28 cellular contexts compared by ENCODE assay signal in genomic region chr13:104414771-104415170, GRCh38.
DNase-seq lines count a peak whose midpoint lies in the region; ATAC-seq, FAIRE-seq and TF ChIP-seq lines count a peak whose summit lies in the region.
"Had no signal": no experiment of that assay in that cellular context is flagged by ENCODE, and none has a peak within 500 bp of the region (broad histone marks: within the 10 kb centered on the region; RNA-seq: fewer than 3 reads in every experiment).

No MANE protein-coding gene starts in this region.

- no peak for ATAC-seq in HG02623 (IDR thresholded peaks at IDR 0.05; ENCODE audit: unreplicated experiment)
- ATAC-seq: activated T-cell treated with anti-CD3 and anti-CD28 coated beads, Interleukin-2, amount 50 U/mL, for 4 hours; heart right ventricle; left cardiac atrium; right cardiac atrium; SK-N-SH treated with all-trans-retinoic acid at 6 μM for 48 hours had no signal

- no peaks in the 10 kb centered on the region for H3K9me3 Mint-ChIP-seq in mesothelial cell of epicardium
- H3K9me3 Mint-ChIP-seq: activated CD4-positive, alpha-beta T cell treated with anti-CD3 and anti-CD28 coated beads, Interleukin-2, amount 10 ng/mL, durations not matched to agents 24 days and 14 days; activated T-cell treated with anti-CD3 and anti-CD28 coated beads, Interleukin-2, amount 50 U/mL, for 4 hours; brain; neural crest cell had no signal

- H3K27me3 Mint-ChIP-seq in mesothelial cell of epicardium (ENCODE audit: low read depth) = no peaks in the 10 kb centered on the region
- H3K27me3 Mint-ChIP-seq: activated CD4-positive, alpha-beta T cell treated with anti-CD3 and anti-CD28 coated beads, Interleukin-2, amount 10 ng/mL, durations not matched to agents 24 days and 14 days; brain; memory B cell had no signal

- peak overlapping the region; percentile 28 for H3K27ac Mint-ChIP-seq in mesothelial cell of epicardium
- H3K27ac Mint-ChIP-seq: activated CD4-positive, alpha-beta T cell treated with anti-CD3 and anti-CD28 coated beads, Interleukin-2, amount 10 ng/mL, durations not matched to agents 24 days and 14 days; brain; memory B cell had no signal

- H3K27me3 ChIP-seq in bronchial epithelial cell (ENCODE audit: control insufficient read depth, insufficient read depth, low read length) = no peaks in the 10 kb centered on the region
- H3K27me3 ChIP-seq: BLaER1 treated with 17β-estradiol and CSF1 and Interleukin-3, amounts not matched to agents 10 nM and 100 nM; heart right ventricle; tibial artery had no signal

- H3K4me1 Mint-ChIP-seq in mesothelial cell of epicardium = peaks cover 41% of the 10 kb centered on the region
- H3K4me1 Mint-ChIP-seq: activated CD4-positive, alpha-beta T cell treated with anti-CD3 and anti-CD28 coated beads, Interleukin-2, amount 10 ng/mL, durations not matched to agents 24 days and 14 days; brain; memory B cell had no signal

- H3K4me3 Mint-ChIP-seq in mesothelial cell of epicardium = no peak overlapping the region
- H3K4me3 Mint-ChIP-seq: activated CD4-positive, alpha-beta T cell treated with anti-CD3 and anti-CD28 coated beads, Interleukin-2, amount 10 ng/mL, durations not matched to agents 24 days and 14 days; activated T-cell treated with anti-CD3 and anti-CD28 coated beads, Interleukin-2, amount 50 U/mL, for 4 hours; brain; memory B cell; neural crest cell had no signal

- DNase-seq in ELR (ENCODE audit: low read depth) (peak; percentile 2), NAMALWA (ENCODE audit: low spot score) (peak; percentile 6), bronchial epithelial cell (ENCODE audit: low read depth) (peak; percentile 57), mesothelial cell of epicardium (ENCODE audit: low spot score in 2 of 2, unreplicated experiment in 2 of 2) (no peak), RCC 7860 (ENCODE audit: low spot score) (no peak), NCI-H2196 treated with DMSO at 0.1 percent for 48 hours (lab: John Stamatoyannopoulos, UW; ENCODE audit: unreplicated experiment) (no peak)
- DNase-seq: activated CD4-positive, alpha-beta T cell treated with anti-CD3 and anti-CD28 coated beads, Interleukin-2, amount 10 ng/mL, durations not matched to agents 24 days and 14 days; activated naive CD4-positive, alpha-beta T cell treated with Interleukin-2 at 50 U/mL for 16 hours; activated T-cell treated with anti-CD3 and anti-CD28 coated beads, Interleukin-2, amount 50 U/mL, for 4 hours; effector CD8-positive, alpha-beta T cell; erythroblast; HCEC 1CT; heart right ventricle; Kasumi-1; left cardiac atrium; NCI-H1092 treated with DMSO at 0.1 percent for 48 hours; NCI-H187 treated with DMSO at 0.1 percent for 48 hours; NCI-H2227 treated with DMSO at 0.1 percent for 48 hours; NCI-H748 treated with DMSO at 0.1 percent for 48 hours; right cardiac atrium; tibial artery had no signal

- FAIRE-seq in bronchial epithelial cell (lab: Jason Lieb, UNC) (no peak), RCC 7860 (lab: Jason Lieb, UNC) (no peak)
- FAIRE-seq: GM18507 had no signal

- TF ChIP-seq CTCF in bronchial epithelial cell (IDR thresholded peaks at IDR 0.05; ENCODE audit: insufficient read depth, low read length, severe bottlenecking) (no peak), mesothelial cell of epicardium (IDR thresholded peaks at IDR 0.05; ENCODE audit: unreplicated experiment) (no peak)

- no peaks in the 10 kb centered on the region for H3K36me3 Mint-ChIP-seq in mesothelial cell of epicardium
- H3K36me3 Mint-ChIP-seq: brain, memory B cell had no signal

- no peak overlapping the region for H3K4me3 ChIP-seq in bronchial epithelial cell (ENCODE audit: low read depth, low read length)
- H3K4me3 ChIP-seq: BLaER1 treated with 17β-estradiol and CSF1 and Interleukin-3, amounts not matched to agents 10 nM and 100 nM; heart right ventricle; tibial artery had no signal

- H3K36me3 ChIP-seq in bronchial epithelial cell (ENCODE audit: control insufficient read depth, insufficient read depth, low read length) = no peaks in the 10 kb centered on the region
- H3K36me3 ChIP-seq: BLaER1 treated with 17β-estradiol and CSF1 and Interleukin-3, amounts not matched to agents 10 nM and 100 nM; heart right ventricle; tibial artery had no signal

Comparison
In these comparisons a context has a peak if more than half of its experiments do, and no peak if none do; other contexts are left out.
1. DNase-seq: peak in ELR (single experiment), NAMALWA (single experiment) and bronchial epithelial cell (single experiment); none in mesothelial cell of epicardium (0 of 2), RCC 7860 (single experiment) and NCI-H2196 treated with DMSO at 0.1 percent for 48 hours (single experiment).